ENCODE assay signal across 1 cellular context in genomic region chr12:52645982-52646381, GRCh38.
A peak's percentile ranks its signal among the peaks of the same experiment; 100 is the strongest.
TF ChIP-seq lines count a peak whose summit lies in the region.

No MANE protein-coding gene starts in this region.

TF ChIP-seq in K562, 482 proteins besides CTCF, POLR2A, EP300 and RAD21:
- TF ChIP-seq ZNF766 (CRISPR knock-in tag; conservative IDR thresholded peaks at IDR 0.05) (peak; percentile 69), FOS (IDR thresholded peaks at IDR 0.05; ENCODE audit: extremely low read depth, insufficient read length) (no peak), RCOR1 (IDR thresholded peaks at IDR 0.05; ENCODE audit: borderline replicate concordance in 1 of 2, low read depth in 2 of 2, low read length in 2 of 2) (peak in 1 of 2 experiments; percentile 41; a peak in 1 of 4 replicates), HNRNPL (IDR thresholded peaks at IDR 0.05; ENCODE audit: low read depth, low read length) (no peak), SRSF7 (optimal IDR thresholded peaks at IDR 0.05; ENCODE audit: low read depth, low read length) (no peak), CTBP1 (IDR thresholded peaks at IDR 0.05; ENCODE audit: borderline replicate concordance) (peak; percentile 51; the same call in 1 of the 2 replicates), ZNF639 (CRISPR knock-in tag; conservative IDR thresholded peaks at IDR 0.05 in 1 of 2, IDR thresholded peaks at IDR 0.05 in 1 of 2) (0 out of 4 replicates have a peak, but pooled peaks of 1 of the 2 experiments have one; percentile 38), TAF1 (IDR thresholded peaks at IDR 0.05; ENCODE audit: control insufficient read depth, extremely low read depth, insufficient read depth, low read length, severe bottlenecking) (no peak), SMAD4 (CRISPR knock-in tag; conservative IDR thresholded peaks at IDR 0.05) (0 out of 2 replicates have a peak, but pooled peaks have one; percentile 12), JUND (IDR thresholded peaks at IDR 0.05; ENCODE audit: borderline replicate concordance, low read depth, low read length) (no peak), JUND (tag; IDR thresholded peaks at IDR 0.05; ENCODE audit: borderline replicate concordance, low read depth, low read length) (peak; percentile 37; the same call in 1 of the 3 replicates), TFE3 (CRISPR knock-in tag; IDR thresholded peaks at IDR 0.05) (no peak), ZBTB12 (CRISPR knock-in tag; IDR thresholded peaks at IDR 0.05) (no peak), MAFG (tag; conservative IDR thresholded peaks at IDR 0.05) (0 out of 2 replicates have a peak, but pooled peaks have one; percentile 23), SPI1 (IDR thresholded peaks at IDR 0.05; ENCODE audit: borderline replicate concordance, low read depth, low read length) (peak; percentile 89; the same call in 1 of the 2 replicates), CREB5 (CRISPR knock-in tag; IDR thresholded peaks at IDR 0.05) (0 out of 2 replicates have a peak, but pooled peaks have one; percentile 4), RREB1 (CRISPR knock-in tag; IDR thresholded peaks at IDR 0.05) (peak; percentile 54; the same call in 1 of the 2 replicates), E2F6 (IDR thresholded peaks at IDR 0.05; ENCODE audit: borderline replicate concordance in 1 of 2, extremely low read depth in 1 of 2, insufficient read depth in 1 of 2, insufficient read length in 1 of 2, low read depth in 1 of 2, low read length in 1 of 2, poor library complexity in 1 of 2, severe bottlenecking in 1 of 2) (no peak), ZNF318 (IDR thresholded peaks at IDR 0.05; ENCODE audit: borderline replicate concordance in 1 of 2, low read depth in 1 of 2) (no peak)
TF ChIP-seq in K562: peak in this region for 10.
